ENCODE assay signal across 1 cellular context in the genomic region with DNA sequence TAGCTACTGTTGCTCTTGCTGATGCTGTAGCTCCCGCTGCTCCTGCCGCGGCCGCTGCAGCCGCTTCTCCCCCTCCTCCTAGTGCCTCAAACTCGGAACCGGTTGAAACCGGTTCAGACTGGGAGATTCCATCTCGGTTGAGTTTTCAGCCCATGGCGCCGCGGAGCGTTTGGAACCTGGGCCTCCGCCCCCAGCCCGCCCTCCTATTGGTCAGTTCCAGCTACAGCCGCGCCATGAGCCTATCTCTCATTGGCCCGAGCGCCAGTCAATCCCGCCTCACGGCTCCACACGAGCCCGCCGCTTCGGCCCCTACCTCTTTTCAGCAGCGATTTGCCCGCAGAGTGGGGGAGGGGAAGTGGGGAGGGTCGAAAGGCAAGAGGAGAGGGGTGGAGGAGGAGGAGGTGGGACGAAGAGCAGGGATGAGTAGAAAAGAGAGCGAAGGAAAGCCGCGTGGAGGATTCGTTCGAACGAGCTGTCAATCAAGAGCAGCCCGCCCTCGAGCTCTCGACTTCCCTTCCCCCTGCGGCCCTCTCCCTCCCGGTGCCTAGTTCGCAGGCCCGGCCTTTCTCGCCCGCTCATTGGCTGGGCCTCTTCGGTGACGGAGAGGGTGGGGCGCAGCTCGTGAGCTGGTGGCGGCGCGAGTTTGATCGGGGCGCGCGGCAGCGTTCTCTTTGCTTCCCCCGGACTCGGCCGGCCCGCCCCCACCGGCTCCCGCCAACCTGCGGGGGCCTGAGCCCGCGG.
A peak's percentile ranks its signal among the peaks of the same experiment; 100 is the strongest.
TF ChIP-seq lines count a peak whose summit lies in the region.

A gene with protein sequence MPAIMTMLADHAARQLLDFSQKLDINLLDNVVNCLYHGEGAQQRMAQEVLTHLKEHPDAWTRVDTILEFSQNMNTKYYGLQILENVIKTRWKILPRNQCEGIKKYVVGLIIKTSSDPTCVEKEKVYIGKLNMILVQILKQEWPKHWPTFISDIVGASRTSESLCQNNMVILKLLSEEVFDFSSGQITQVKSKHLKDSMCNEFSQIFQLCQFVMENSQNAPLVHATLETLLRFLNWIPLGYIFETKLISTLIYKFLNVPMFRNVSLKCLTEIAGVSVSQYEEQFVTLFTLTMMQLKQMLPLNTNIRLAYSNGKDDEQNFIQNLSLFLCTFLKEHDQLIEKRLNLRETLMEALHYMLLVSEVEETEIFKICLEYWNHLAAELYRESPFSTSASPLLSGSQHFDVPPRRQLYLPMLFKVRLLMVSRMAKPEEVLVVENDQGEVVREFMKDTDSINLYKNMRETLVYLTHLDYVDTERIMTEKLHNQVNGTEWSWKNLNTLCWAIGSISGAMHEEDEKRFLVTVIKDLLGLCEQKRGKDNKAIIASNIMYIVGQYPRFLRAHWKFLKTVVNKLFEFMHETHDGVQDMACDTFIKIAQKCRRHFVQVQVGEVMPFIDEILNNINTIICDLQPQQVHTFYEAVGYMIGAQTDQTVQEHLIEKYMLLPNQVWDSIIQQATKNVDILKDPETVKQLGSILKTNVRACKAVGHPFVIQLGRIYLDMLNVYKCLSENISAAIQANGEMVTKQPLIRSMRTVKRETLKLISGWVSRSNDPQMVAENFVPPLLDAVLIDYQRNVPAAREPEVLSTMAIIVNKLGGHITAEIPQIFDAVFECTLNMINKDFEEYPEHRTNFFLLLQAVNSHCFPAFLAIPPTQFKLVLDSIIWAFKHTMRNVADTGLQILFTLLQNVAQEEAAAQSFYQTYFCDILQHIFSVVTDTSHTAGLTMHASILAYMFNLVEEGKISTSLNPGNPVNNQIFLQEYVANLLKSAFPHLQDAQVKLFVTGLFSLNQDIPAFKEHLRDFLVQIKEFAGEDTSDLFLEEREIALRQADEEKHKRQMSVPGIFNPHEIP (N-terminal part only) (minus strand): TSS at position 178 of the 741 bp plus-strand sequence. CDS start 4,459 bp downstream, outside the sequence.

TF ChIP-seq in HepG2, 621 proteins besides CTCF, POLR2A, EP300 and RAD21 (continued from another document and continues in another):
- TF ChIP-seq SAFB2 (CRISPR knock-in tag; IDR thresholded peaks at IDR 0.05; ENCODE audit: borderline replicate concordance, low read depth) (no peak), MAZ (IDR thresholded peaks at IDR 0.05; ENCODE audit: borderline replicate concordance, low read depth, low read length) (peak; percentile 88), MAZ (CRISPR knock-in tag; IDR thresholded peaks at IDR 0.05; ENCODE audit: low read depth) (peak; percentile 96), ZNF335 (CRISPR knock-in tag; IDR thresholded peaks at IDR 0.05) (peak; percentile 83; the same call in 1 of the 2 replicates), ZSCAN30 (CRISPR knock-in tag; IDR thresholded peaks at IDR 0.05) (no peak), TCF12 (IDR thresholded peaks at IDR 0.05) (no peak), TCF12 (CRISPR knock-in tag; IDR thresholded peaks at IDR 0.05) (0 out of 2 replicates have a peak, but pooled peaks have one; percentile 45), KAT7 (CRISPR knock-in tag; IDR thresholded peaks at IDR 0.05; ENCODE audit: borderline replicate concordance) (peak; percentile 84; the same call in 1 of the 2 replicates), ZNF563 (CRISPR knock-in tag; IDR thresholded peaks at IDR 0.05) (peak; percentile 34), SRSF1 (optimal IDR thresholded peaks at IDR 0.05; ENCODE audit: low read depth, low read length) (peak; percentile 85), KDM5A (IDR thresholded peaks at IDR 0.05; ENCODE audit: borderline replicate concordance, low read length) (peak; percentile 56; the same call in 1 of the 2 replicates), PHF5A (CRISPR knock-in tag; IDR thresholded peaks at IDR 0.05; ENCODE audit: low read depth, unreplicated experiment) (peak; percentile 97), KDM1A (CRISPR knock-in tag; IDR thresholded peaks at IDR 0.05) (no peak), RAD51 (IDR thresholded peaks at IDR 0.05; ENCODE audit: borderline replicate concordance) (no peak), ZNF451 (CRISPR knock-in tag; IDR thresholded peaks at IDR 0.05) (no peak), FIP1L1 (IDR thresholded peaks at IDR 0.05; ENCODE audit: borderline replicate concordance, insufficient read depth, low read depth, low read length) (no peak), ZFP36L2 (CRISPR knock-in tag; IDR thresholded peaks at IDR 0.05) (no peak), EZH2 (conservative IDR thresholded peaks at IDR 0.05; ENCODE audit: low read depth, low read length) (no peak), ZNF614 (CRISPR knock-in tag; IDR thresholded peaks at IDR 0.05; ENCODE audit: borderline replicate concordance) (0 out of 2 replicates have a peak, but pooled peaks have one; percentile 18), ZNF317 (CRISPR knock-in tag; IDR thresholded peaks at IDR 0.05) (peak; percentile 81; the same call in 1 of the 2 replicates), REXO4 (CRISPR knock-in tag; IDR thresholded peaks at IDR 0.05; ENCODE audit: borderline replicate concordance) (no peak; the same call in 1 of the 2 replicates)
- TF ChIP-seq, protein P1, sequence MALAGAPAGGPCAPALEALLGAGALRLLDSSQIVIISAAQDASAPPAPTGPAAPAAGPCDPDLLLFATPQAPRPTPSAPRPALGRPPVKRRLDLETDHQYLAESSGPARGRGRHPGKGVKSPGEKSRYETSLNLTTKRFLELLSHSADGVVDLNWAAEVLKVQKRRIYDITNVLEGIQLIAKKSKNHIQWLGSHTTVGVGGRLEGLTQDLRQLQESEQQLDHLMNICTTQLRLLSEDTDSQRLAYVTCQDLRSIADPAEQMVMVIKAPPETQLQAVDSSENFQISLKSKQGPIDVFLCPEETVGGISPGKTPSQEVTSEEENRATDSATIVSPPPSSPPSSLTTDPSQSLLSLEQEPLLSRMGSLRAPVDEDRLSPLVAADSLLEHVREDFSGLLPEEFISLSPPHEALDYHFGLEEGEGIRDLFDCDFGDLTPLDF (CRISPR knock-in tag; IDR thresholded peaks at IDR 0.05) = peak; percentile 94
- TF ChIP-seq, protein P2, sequence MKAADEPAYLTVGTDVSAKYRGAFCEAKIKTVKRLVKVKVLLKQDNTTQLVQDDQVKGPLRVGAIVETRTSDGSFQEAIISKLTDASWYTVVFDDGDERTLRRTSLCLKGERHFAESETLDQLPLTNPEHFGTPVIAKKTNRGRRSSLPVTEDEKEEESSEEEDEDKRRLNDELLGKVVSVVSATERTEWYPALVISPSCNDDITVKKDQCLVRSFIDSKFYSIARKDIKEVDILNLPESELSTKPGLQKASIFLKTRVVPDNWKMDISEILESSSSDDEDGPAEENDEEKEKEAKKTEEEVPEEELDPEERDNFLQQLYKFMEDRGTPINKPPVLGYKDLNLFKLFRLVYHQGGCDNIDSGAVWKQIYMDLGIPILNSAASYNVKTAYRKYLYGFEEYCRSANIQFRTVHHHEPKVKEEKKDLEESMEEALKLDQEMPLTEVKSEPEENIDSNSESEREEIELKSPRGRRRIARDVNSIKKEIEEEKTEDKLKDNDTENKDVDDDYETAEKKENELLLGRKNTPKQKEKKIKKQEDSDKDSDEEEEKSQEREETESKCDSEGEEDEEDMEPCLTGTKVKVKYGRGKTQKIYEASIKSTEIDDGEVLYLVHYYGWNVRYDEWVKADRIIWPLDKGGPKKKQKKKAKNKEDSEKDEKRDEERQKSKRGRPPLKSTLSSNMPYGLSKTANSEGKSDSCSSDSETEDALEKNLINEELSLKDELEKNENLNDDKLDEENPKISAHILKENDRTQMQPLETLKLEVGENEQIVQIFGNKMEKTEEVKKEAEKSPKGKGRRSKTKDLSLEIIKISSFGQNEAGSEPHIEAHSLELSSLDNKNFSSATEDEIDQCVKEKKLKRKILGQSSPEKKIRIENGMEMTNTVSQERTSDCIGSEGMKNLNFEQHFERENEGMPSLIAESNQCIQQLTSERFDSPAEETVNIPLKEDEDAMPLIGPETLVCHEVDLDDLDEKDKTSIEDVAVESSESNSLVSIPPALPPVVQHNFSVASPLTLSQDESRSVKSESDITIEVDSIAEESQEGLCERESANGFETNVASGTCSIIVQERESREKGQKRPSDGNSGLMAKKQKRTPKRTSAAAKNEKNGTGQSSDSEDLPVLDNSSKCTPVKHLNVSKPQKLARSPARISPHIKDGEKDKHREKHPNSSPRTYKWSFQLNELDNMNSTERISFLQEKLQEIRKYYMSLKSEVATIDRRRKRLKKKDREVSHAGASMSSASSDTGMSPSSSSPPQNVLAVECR (CRISPR knock-in tag; IDR thresholded peaks at IDR 0.05; ENCODE audit: borderline replicate concordance) = peak; percentile 89
- TF ChIP-seq, protein P3, sequence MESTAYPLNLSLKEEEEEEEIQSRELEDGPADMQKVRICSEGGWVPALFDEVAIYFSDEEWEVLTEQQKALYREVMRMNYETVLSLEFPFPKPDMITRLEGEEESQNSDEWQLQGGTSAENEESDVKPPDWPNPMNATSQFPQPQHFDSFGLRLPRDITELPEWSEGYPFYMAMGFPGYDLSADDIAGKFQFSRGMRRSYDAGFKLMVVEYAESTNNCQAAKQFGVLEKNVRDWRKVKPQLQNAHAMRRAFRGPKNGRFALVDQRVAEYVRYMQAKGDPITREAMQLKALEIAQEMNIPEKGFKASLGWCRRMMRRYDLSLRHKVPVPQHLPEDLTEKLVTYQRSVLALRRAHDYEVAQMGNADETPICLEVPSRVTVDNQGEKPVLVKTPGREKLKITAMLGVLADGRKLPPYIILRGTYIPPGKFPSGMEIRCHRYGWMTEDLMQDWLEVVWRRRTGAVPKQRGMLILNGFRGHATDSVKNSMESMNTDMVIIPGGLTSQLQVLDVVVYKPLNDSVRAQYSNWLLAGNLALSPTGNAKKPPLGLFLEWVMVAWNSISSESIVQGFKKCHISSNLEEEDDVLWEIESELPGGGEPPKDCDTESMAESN (CRISPR knock-in tag; conservative IDR thresholded peaks at IDR 0.05) = peak; percentile 68; the same call in 1 of the 2 replicates
- TF ChIP-seq, protein P4, sequence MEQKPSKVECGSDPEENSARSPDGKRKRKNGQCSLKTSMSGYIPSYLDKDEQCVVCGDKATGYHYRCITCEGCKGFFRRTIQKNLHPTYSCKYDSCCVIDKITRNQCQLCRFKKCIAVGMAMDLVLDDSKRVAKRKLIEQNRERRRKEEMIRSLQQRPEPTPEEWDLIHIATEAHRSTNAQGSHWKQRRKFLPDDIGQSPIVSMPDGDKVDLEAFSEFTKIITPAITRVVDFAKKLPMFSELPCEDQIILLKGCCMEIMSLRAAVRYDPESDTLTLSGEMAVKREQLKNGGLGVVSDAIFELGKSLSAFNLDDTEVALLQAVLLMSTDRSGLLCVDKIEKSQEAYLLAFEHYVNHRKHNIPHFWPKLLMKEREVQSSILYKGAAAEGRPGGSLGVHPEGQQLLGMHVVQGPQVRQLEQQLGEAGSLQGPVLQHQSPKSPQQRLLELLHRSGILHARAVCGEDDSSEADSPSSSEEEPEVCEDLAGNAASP (CRISPR knock-in tag; IDR thresholded peaks at IDR 0.05; ENCODE audit: borderline replicate concordance) = peak; percentile 14; the same call in 1 of the 2 replicates
- TF ChIP-seq, protein P5, sequence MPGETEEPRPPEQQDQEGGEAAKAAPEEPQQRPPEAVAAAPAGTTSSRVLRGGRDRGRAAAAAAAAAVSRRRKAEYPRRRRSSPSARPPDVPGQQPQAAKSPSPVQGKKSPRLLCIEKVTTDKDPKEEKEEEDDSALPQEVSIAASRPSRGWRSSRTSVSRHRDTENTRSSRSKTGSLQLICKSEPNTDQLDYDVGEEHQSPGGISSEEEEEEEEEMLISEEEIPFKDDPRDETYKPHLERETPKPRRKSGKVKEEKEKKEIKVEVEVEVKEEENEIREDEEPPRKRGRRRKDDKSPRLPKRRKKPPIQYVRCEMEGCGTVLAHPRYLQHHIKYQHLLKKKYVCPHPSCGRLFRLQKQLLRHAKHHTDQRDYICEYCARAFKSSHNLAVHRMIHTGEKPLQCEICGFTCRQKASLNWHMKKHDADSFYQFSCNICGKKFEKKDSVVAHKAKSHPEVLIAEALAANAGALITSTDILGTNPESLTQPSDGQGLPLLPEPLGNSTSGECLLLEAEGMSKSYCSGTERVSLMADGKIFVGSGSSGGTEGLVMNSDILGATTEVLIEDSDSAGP (CRISPR knock-in tag; IDR thresholded peaks at IDR 0.05; ENCODE audit: borderline replicate concordance) = peak; percentile 78; the same call in 1 of the 2 replicates
- TF ChIP-seq, protein P6, sequence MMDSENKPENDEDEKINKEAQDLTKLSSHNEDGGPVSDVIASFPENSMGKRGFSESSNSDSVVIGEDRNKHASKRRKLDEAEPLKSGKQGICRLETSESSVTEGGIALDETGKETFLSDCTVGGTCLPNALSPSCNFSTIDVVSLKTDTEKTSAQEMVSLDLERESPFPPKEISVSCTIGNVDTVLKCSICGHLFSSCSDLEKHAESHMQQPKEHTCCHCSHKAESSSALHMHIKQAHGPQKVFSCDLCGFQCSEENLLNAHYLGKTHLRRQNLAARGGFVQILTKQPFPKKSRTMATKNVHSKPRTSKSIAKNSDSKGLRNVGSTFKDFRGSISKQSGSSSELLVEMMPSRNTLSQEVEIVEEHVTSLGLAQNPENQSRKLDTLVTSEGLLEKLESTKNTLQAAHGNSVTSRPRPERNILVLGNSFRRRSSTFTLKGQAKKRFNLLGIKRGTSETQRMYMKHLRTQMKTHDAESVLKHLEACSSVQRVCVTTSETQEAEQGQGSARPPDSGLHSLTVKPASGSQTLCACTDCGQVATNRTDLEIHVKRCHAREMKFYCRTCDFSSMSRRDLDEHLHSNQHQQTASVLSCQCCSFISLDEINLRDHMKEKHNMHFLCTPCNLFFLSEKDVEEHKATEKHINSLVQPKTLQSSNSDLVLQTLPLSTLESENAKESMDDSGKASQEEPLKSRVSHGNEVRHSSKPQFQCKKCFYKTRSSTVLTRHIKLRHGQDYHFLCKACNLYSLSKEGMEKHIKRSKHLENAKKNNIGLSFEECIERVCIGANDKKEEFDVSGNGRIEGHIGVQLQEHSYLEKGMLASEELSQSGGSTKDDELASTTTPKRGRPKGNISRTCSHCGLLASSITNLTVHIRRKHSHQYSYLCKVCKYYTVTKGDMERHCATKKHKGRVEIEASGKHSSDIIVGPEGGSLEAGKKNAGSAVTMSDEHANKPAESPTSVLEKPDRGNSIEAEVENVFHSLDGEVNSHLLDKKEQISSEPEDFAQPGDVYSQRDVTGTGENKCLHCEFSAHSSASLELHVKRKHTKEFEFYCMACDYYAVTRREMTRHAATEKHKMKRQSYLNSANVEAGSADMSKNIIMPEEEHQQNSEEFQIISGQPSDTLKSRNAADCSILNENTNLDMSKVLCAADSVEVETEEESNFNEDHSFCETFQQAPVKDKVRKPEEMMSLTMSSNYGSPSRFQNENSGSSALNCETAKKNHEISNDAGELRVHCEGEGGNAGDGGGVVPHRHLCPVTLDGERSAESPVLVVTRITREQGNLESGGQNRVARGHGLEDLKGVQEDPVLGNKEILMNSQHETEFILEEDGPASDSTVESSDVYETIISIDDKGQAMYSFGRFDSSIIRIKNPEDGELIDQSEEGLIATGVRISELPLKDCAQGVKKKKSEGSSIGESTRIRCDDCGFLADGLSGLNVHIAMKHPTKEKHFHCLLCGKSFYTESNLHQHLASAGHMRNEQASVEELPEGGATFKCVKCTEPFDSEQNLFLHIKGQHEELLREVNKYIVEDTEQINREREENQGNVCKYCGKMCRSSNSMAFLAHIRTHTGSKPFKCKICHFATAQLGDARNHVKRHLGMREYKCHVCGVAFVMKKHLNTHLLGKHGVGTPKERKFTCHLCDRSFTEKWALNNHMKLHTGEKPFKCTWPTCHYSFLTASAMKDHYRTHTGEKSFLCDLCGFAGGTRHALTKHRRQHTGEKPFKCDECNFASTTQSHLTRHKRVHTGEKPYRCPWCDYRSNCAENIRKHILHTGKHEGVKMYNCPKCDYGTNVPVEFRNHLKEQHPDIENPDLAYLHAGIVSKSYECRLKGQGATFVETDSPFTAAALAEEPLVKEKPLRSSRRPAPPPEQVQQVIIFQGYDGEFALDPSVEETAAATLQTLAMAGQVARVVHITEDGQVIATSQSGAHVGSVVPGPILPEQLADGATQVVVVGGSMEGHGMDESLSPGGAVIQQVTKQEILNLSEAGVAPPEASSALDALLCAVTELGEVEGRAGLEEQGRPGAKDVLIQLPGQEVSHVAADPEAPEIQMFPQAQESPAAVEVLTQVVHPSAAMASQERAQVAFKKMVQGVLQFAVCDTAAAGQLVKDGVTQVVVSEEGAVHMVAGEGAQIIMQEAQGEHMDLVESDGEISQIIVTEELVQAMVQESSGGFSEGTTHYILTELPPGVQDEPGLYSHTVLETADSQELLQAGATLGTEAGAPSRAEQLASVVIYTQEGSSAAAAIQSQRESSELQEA (CRISPR knock-in tag; IDR thresholded peaks at IDR 0.05; ENCODE audit: not compliant biosample characterization) = peak; percentile 22
